Comparison of ENCODE assay signal across 22 cellular contexts in the genomic region with DNA sequence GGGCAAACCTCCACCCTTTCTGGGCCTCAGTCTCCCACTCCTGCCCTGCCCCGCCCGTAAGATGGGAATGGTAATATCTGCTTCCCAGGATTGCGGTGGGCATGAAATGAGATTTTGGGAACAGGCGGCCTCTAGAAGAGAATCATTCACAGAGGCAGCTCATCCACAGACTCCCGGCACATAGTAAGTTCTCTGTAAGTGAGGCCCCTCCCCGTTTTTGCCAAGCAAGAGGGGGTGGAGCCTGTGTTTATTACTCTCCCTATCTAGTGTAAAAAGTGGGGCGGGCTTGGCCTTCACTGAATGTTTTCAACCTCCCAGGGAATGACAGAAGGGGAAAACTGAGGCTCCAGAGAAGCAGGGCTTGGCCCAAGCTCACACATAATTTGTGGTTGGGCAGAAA. TPM values are rescaled to one million over a fixed set of nuclear protein-coding genes. Genes with fewer than 3 reads are reported as not detected.
DNase-seq lines count a peak whose midpoint lies in the region; ATAC-seq, FAIRE-seq and TF ChIP-seq lines count a peak whose summit lies in the region.
"Had no signal": no experiment of that assay in that cellular context is flagged by ENCODE, and none has a peak within 500 bp of the region (broad histone marks: within the 10 kb centered on the region; RNA-seq: fewer than 3 reads in every experiment).

No MANE protein-coding gene starts in this region.

- H2BK20ac ChIP-seq in H1 (ENCODE audit: low read length): no peak overlapping the region

- no peak overlapping the region for H3K14ac ChIP-seq in H1 (ENCODE audit: insufficient read length)

- H3K36me3 ChIP-seq in GM23248 (ENCODE audit: low read depth) (no peaks in the 10 kb centered on the region), H1 (ENCODE audit: control insufficient read depth in 2 of 4, insufficient read depth in 4 of 4, low read length in 3 of 4) (no peaks in the 10 kb centered on the region)
- H3K36me3 ChIP-seq: BE2C, brain microvascular endothelial cell had no signal

- no peak for FAIRE-seq in H1 (lab: Jason Lieb, UNC)

- in situ Hi-C loops in GM23248 (cut with MboI): no loop called here

- H2AFZ ChIP-seq in GM23248: no peak overlapping the region
- H2AFZ ChIP-seq in H1 (ENCODE audit: low read length): no peak overlapping the region

- no peak overlapping the region for H2BK15ac ChIP-seq in H1 (ENCODE audit: low read length)

- H2BK5ac ChIP-seq in H1 (ENCODE audit: low read depth, low read length): no peak overlapping the region

- H3K9me2 ChIP-seq in GM23248 (ENCODE audit: insufficient read depth): no peaks in the 10 kb centered on the region

- H3K9ac ChIP-seq in GM23248 (no peak overlapping the region), H1 (replicated peaks in 1 of 4; ENCODE audit: extremely low read depth in 1 of 4, low read depth in 3 of 4, low read length in 3 of 4) (no peak overlapping the region)

- H4K20me1 ChIP-seq in GM23248 (ENCODE audit: insufficient read depth) (no peaks in the 10 kb centered on the region), H1 (replicated peaks in 1 of 2; ENCODE audit: control insufficient read depth in 1 of 2, insufficient read depth in 2 of 2, low read length in 2 of 2) (no peaks in the 10 kb centered on the region)

- H3K23ac ChIP-seq in H1 (ENCODE audit: insufficient read length): no peak overlapping the region

- H3K79me2 ChIP-seq in GM23248 (ENCODE audit: insufficient read depth): no peaks in the 10 kb centered on the region
- no peaks in the 10 kb centered on the region for H3K79me2 ChIP-seq in H1 (ENCODE audit: control insufficient read depth in 1 of 2, insufficient read depth in 2 of 2, low read length in 2 of 2)

- 45 to 46% methylated on average over 7 of the region's 7 CpGs for WGBS in GM23248 (ENCODE audit: low coverage in 1 of 2, low lambda C conversion rate in 2 of 2, missing lambda C conversion rate in 2 of 2), 2 experiments
- 79% methylated on average over 7 of the region's 7 CpGs; no CpG with 5 or more reads in 1 of the 2 experiments for WGBS in H1 (ENCODE audit: extremely low coverage in 1 of 2, insufficient coverage in 1 of 2, insufficient read length in 1 of 2, insufficient replicate concordance in 2 of 2, low coverage in 1 of 2, low lambda C conversion rate in 2 of 2, missing lambda C conversion rate in 1 of 2), 2 experiments

- no peaks in the 10 kb centered on the region for H3K79me1 ChIP-seq in H1 (ENCODE audit: low read depth, low read length)

- DNase-seq in GM23248: peak; percentile 18
- DNase-seq in NCI-H82 treated with DMSO at 0.1 percent for 48 hours (lab: John Stamatoyannopoulos, UW; ENCODE audit: unreplicated experiment): peak; percentile 5
- no peak for DNase-seq in H1 (ENCODE audit: low read depth in 1 of 2, low spot score in 2 of 2)
- DNase-seq in occipital lobe (lab: John Stamatoyannopoulos, UW): peak; percentile 6
- no peak for DNase-seq in NCI-H1694 treated with DMSO at 0.1 percent for 48 hours (lab: John Stamatoyannopoulos, UW)
- DNase-seq in AG08396 (ENCODE audit: low spot score): no peak
- DNase-seq in DMS153 treated with DMSO at 0.1 percent for 48 hours (lab: John Stamatoyannopoulos, UW; ENCODE audit: unreplicated experiment): no peak
- DNase-seq: activated naive CD4-positive, alpha-beta T cell treated with anti-CD3 and anti-CD28 coated beads, Interleukin-2, amount 50 U/mL, for 16 hours; BE2C; brain microvascular endothelial cell; DND-41; effector CD4-positive, alpha-beta T cell; NCI-H187 treated with DMSO at 0.1 percent for 48 hours; right cardiac atrium; T-helper 2 cell had no signal

- H3K4me1 ChIP-seq in GM23248 (ENCODE audit: insufficient read depth) (no peaks in the 10 kb centered on the region), H1 (replicated peaks in 1 of 4; ENCODE audit: control insufficient read depth in 3 of 4, insufficient read depth in 4 of 4, low read length in 3 of 4) (no peaks in the 10 kb centered on the region; a peak in 1 of 7 replicates)

- H4K8ac ChIP-seq in H1 (ENCODE audit: extremely low read depth, insufficient read depth, low read length): no peak overlapping the region; the same call in 1 of the 2 replicates

- no peak overlapping the region for H2BK12ac ChIP-seq in H1 (ENCODE audit: low read depth, low read length)

- H3K23me2 ChIP-seq in H1 (ENCODE audit: low read depth, low read length): no peaks in the 10 kb centered on the region

- TF ChIP-seq RAD21 in H1 (IDR thresholded peaks at IDR 0.05 in 1 of 2, conservative IDR thresholded peaks at IDR 0.05 in 1 of 2; ENCODE audit: low read depth in 2 of 2, low read length in 2 of 2): no peak

- no peak overlapping the region for H2BK120ac ChIP-seq in H1 (replicated peaks; ENCODE audit: low read depth, low read length)

- ATAC-seq in GM19452 (IDR thresholded peaks at IDR 0.05; ENCODE audit: unreplicated experiment): no peak
- ATAC-seq: right cardiac atrium had no signal

- no peak overlapping the region for H3K18ac ChIP-seq in H1 (ENCODE audit: extremely low read depth, low read length)

- no peak overlapping the region for H4K91ac ChIP-seq in H1 (replicated peaks; ENCODE audit: insufficient read length, low read length)

- no peaks in the 10 kb centered on the region for H3F3A ChIP-seq in GM23248 (ENCODE audit: insufficient read depth)

- H3K27me3 ChIP-seq in GM23248 (replicated peaks; ENCODE audit: insufficient read depth) (no peaks in the 10 kb centered on the region; the same call in 1 of the 2 replicates), H1 (replicated peaks in 1 of 4; ENCODE audit: control insufficient read depth in 3 of 4, extremely low read depth in 1 of 4, insufficient read depth in 3 of 4, low read length in 3 of 4) (no peaks in the 10 kb centered on the region)
- H3K27me3 ChIP-seq: BE2C, brain microvascular endothelial cell had no signal

- POLR2A ChIA-PET in H1 (lab: Charles Lee; ENCODE audit: partially characterized antibody): interaction anchor here (0.7 kb wide), 1 partner anchor 21 kb away, joined by 3 read pairs; no protein-coding TSS in a partner anchor

- no peak overlapping the region for H4K5ac ChIP-seq in H1 (ENCODE audit: insufficient read length, low read depth, low read length)

- TF ChIP-seq POLR2A in H1 (IDR thresholded peaks at IDR 0.05; ENCODE audit: control extremely low read depth in 1 of 2, low read depth in 2 of 2, low read length in 2 of 2): no peak

- H3K4ac ChIP-seq in H1 (replicated peaks; ENCODE audit: insufficient read length, low read depth, low read length): no peak overlapping the region

- H3K56ac ChIP-seq in H1 (replicated peaks; ENCODE audit: insufficient read length, low read depth, low read length): no peak overlapping the region

- CTCF ChIA-PET in H1 (lab: Charles Lee; ENCODE audit: partially characterized antibody): interaction anchor here (1.0 to 5.4 kb wide), 6 partner anchors 11 to 317 kb away, joined by 3 to 53 read pairs (median 4); partner anchors contain the start of gene SUN5

- no peak overlapping the region for H3K27ac ChIP-seq in GM23248
- H3K27ac ChIP-seq in H1 (ENCODE audit: low read depth, low read length): no peak overlapping the region
- H3K27ac ChIP-seq: brain microvascular endothelial cell, RWPE1 had no signal

- no peak overlapping the region for H3K4me2 ChIP-seq in GM23248 (ENCODE audit: unreplicated experiment)
- no peak overlapping the region for H3K4me2 ChIP-seq in H1 (ENCODE audit: insufficient read depth in 1 of 2, low read depth in 2 of 2, low read length in 2 of 2)

- H2AK5ac ChIP-seq in H1 (ENCODE audit: low read depth, low read length): 0 out of 2 replicates have a peak overlapping the region, but pooled peaks have one; percentile 13

- no peak for TF ChIP-seq EP300 in H1 (IDR thresholded peaks at IDR 0.05; ENCODE audit: borderline replicate concordance in 1 of 2, low read depth in 2 of 2, low read length in 2 of 2)

- TF ChIP-seq CTCF in H1 (IDR thresholded peaks at IDR 0.05; ENCODE audit: control extremely low read depth in 1 of 3, insufficient read depth in 1 of 3, low read depth in 1 of 3, low read length in 3 of 3): no peak

- no peaks in the 10 kb centered on the region for H3K9me3 ChIP-seq in GM23248 (ENCODE audit: low read depth)
- no peaks in the 10 kb centered on the region for H3K9me3 ChIP-seq in H1 (ENCODE audit: insufficient read depth in 2 of 2, low read depth in 1 of 2, low read length in 1 of 2)
- H3K9me3 ChIP-seq: BE2C had no signal

- H3K4me3 ChIP-seq in GM23248: no peak overlapping the region
- H3K4me3 ChIP-seq in H1 (ENCODE audit: extremely low read depth in 1 of 4, insufficient read depth in 2 of 4, low read depth in 3 of 4, low read length in 4 of 4): no peak overlapping the region
- H3K4me3 ChIP-seq: lung had no signal

RNA-seq across cellular contexts. Expression of gene SUN5, which starts 20.0 kb away (rescaled TPM):
- not detected in 2 replicates for total RNA-seq in GM23248 (2014; rRNA removed; shearing (Covaris generic))
- not detected in 2 replicates for polyA plus RNA-seq in GM23248 (2016; fragmentation: Nextera tagmentation; extraction: Ambion mirVana)
- total RNA-seq in H1 (2021; fragmentation: NEBNext Ultra II Directional; extraction: Animal tissue kit (Norgen Biotek cat#: 25700)): not detected in 2 replicates
- polyA plus RNA-seq in H1 (2011; rRNA removed): not detected in 2 replicates
- polyA plus RNA-seq in H1 (2011; cell fraction: cytosol; rRNA removed): not detected
- not detected for polyA plus RNA-seq in H1 (2011; cell fraction: nucleus; rRNA removed)
- not detected in 4 replicates for polyA plus RNA-seq in H1 (2012, experiment 1 of 2)
- polyA plus RNA-seq in H1 (2012, experiment 2 of 2): not detected
- polyA plus RNA-seq in H1 (2013, experiment 1 of 2): not detected
- not detected for polyA plus RNA-seq in H1 (2013, experiment 2 of 2)
- not detected in 2 replicates for polyA minus RNA-seq in H1 (2011; rRNA and poly(A)+ RNA removed)
- polyA minus RNA-seq in H1 (2011; cell fraction: cytosol; rRNA and poly(A)+ RNA removed): not detected
- polyA minus RNA-seq in H1 (2011; cell fraction: nucleus; rRNA and poly(A)+ RNA removed): not detected
- not detected for total RNA-seq in occipital lobe
- total RNA-seq: fibroblast of lung, HT-29, lung, neural crest cell, right cardiac atrium, subcutaneous adipose tissue had no signal
- polyA plus RNA-seq: fibroblast of lung, lung, right cardiac atrium had no signal

RNA-seq across cellular contexts. Expression of gene BPIFB2, which starts 23.3 kb away (rescaled TPM):
- total RNA-seq in GM23248 (2014; rRNA removed; shearing (Covaris generic)): not detected in 2 replicates
- polyA plus RNA-seq in GM23248 (2016; fragmentation: Nextera tagmentation; extraction: Ambion mirVana) (not detected in 2 replicates), H1 (2011; rRNA removed) (not detected in 2 replicates)
- not detected in 2 replicates for total RNA-seq in H1 (2021; fragmentation: NEBNext Ultra II Directional; extraction: Animal tissue kit (Norgen Biotek cat#: 25700))
- 0.62 TPM for polyA plus RNA-seq in H1 (2011; cell fraction: cytosol; rRNA removed)
- not detected for polyA plus RNA-seq in H1 (2011; cell fraction: nucleus; rRNA removed)
- polyA plus RNA-seq in H1 (2012, experiment 1 of 2): not detected in 4 replicates
- 0.13 TPM for polyA plus RNA-seq in H1 (2012, experiment 2 of 2)
- not detected for polyA plus RNA-seq in H1 (2013, experiment 1 of 2)
- not detected for polyA plus RNA-seq in H1 (2013, experiment 2 of 2)
- polyA minus RNA-seq in H1 (2011; rRNA and poly(A)+ RNA removed): 0.15 TPM in 1 of 2 replicates, not detected in the other
- polyA minus RNA-seq in H1 (2011; cell fraction: cytosol; rRNA and poly(A)+ RNA removed): not detected
- not detected for polyA minus RNA-seq in H1 (2011; cell fraction: nucleus; rRNA and poly(A)+ RNA removed)
- 0.31 TPM for total RNA-seq in occipital lobe
- total RNA-seq: fibroblast of lung, HT-29, neural crest cell, right cardiac atrium, subcutaneous adipose tissue had no signal
- polyA plus RNA-seq: fibroblast of lung, right cardiac atrium had no signal

RNA-seq across cellular contexts. Expression of gene BPIFB6, which starts 47.3 kb away (rescaled TPM):
- not detected in 2 replicates for total RNA-seq in GM23248 (2014; rRNA removed; shearing (Covaris generic))
- not detected in 2 replicates for polyA plus RNA-seq in GM23248 (2016; fragmentation: Nextera tagmentation; extraction: Ambion mirVana)
- not detected in 2 replicates for total RNA-seq in H1 (2021; fragmentation: NEBNext Ultra II Directional; extraction: Animal tissue kit (Norgen Biotek cat#: 25700))
- polyA plus RNA-seq in H1 (2011; rRNA removed): not detected in 2 replicates
- polyA plus RNA-seq in H1 (2011; cell fraction: cytosol; rRNA removed): not detected
- not detected for polyA plus RNA-seq in H1 (2011; cell fraction: nucleus; rRNA removed)
- polyA plus RNA-seq in H1 (2012, experiment 1 of 2): not detected in 4 replicates
- not detected for polyA plus RNA-seq in H1 (2012, experiment 2 of 2)
- not detected for polyA plus RNA-seq in H1 (2013, experiment 1 of 2)
- not detected for polyA plus RNA-seq in H1 (2013, experiment 2 of 2)
- not detected in 2 replicates for polyA minus RNA-seq in H1 (2011; rRNA and poly(A)+ RNA removed)
- polyA minus RNA-seq in H1 (2011; cell fraction: cytosol; rRNA and poly(A)+ RNA removed): not detected
- not detected for polyA minus RNA-seq in H1 (2011; cell fraction: nucleus; rRNA and poly(A)+ RNA removed)
- total RNA-seq in occipital lobe: not detected
- total RNA-seq: fibroblast of lung, HT-29, lung, neural crest cell, right cardiac atrium, subcutaneous adipose tissue had no signal
- polyA plus RNA-seq: fibroblast of lung, lung, right cardiac atrium had no signal

Comparison
In these comparisons a context has a peak if more than half of its experiments do, and no peak if none do; other contexts are left out.
1. DNase-seq: peak in GM23248 (single experiment), NCI-H82 treated with DMSO at 0.1 percent for 48 hours (single experiment) and occipital lobe (single experiment); none in H1 (0 of 2), NCI-H1694 treated with DMSO at 0.1 percent for 48 hours (single experiment), AG08396 (single experiment) and DMS153 treated with DMSO at 0.1 percent for 48 hours (single experiment).